19 cellular contexts compared by ENCODE assay signal in genomic region chr2:177180269-177181021, GRCh38. TPM values are rescaled to one million over a fixed set of nuclear protein-coding genes. Genes with fewer than 3 reads are reported as not detected.
DNase-seq lines count a peak whose midpoint lies in the region; ATAC-seq and TF ChIP-seq lines count a peak whose summit lies in the region.
"Had no signal": no experiment of that assay in that cellular context is flagged by ENCODE, and none has a peak within 500 bp of the region (broad histone marks: within the 10 kb centered on the region; RNA-seq: fewer than 3 reads in every experiment).

No MANE protein-coding gene starts in this region.

- H3K27ac ChIP-seq in GM23338 (ENCODE audit: low read depth) (no peak overlapping the region), PC-3 (ENCODE audit: low read length) (no peak overlapping the region)
- H3K27ac ChIP-seq: GM23248 had no signal

- H3F3A ChIP-seq in GM23338 (replicated peaks; ENCODE audit: low read depth) (no peaks in the 10 kb centered on the region), PC-3 (ENCODE audit: low read length, unreplicated experiment) (no peaks in the 10 kb centered on the region)

- no peak overlapping the region for H3K27ac Mint-ChIP-seq in GM23338
- H3K27ac Mint-ChIP-seq: IgD-negative memory B cell had no signal

- no TSS peak for BruUV-seq in PC-3 (replicated peaks; lab: Mats Ljungman, UMichigan)

- TF ChIP-seq CTCF in GM23338 (conservative IDR thresholded peaks at IDR 0.05; ENCODE audit: low read depth in 2 of 2) (no peak), PC-3 (conservative IDR thresholded peaks at IDR 0.05; ENCODE audit: low read depth, low read length) (no peak)

- intact Hi-C loops in PC-3 (cut with micrococcal nuclease), result no loop called here

- no peaks in the 10 kb centered on the region for H3K36me3 Mint-ChIP-seq in GM23338 (ENCODE audit: low read depth)
- H3K36me3 Mint-ChIP-seq: CD4-positive, CD25-positive, alpha-beta regulatory T cell; CD8-positive, alpha-beta memory T cell; IgD-negative memory B cell had no signal

- CTCF ChIA-PET in PC-3 (lab: Charles Lee), result no interaction called here

- no peaks in the 10 kb centered on the region for H3K9me3 Mint-ChIP-seq in GM23338
- H3K9me3 Mint-ChIP-seq: CD4-positive, CD25-positive, alpha-beta regulatory T cell; CD8-positive, alpha-beta memory T cell; IgD-negative memory B cell had no signal

- H3K4me1 ChIP-seq in GM23338 (ENCODE audit: insufficient read depth), result peaks cover 9% of the 10 kb centered on the region
- peaks cover 8% of the 10 kb centered on the region for H3K4me1 ChIP-seq in PC-3 (ENCODE audit: insufficient read depth, low read length)
- H3K4me1 ChIP-seq: BE2C had no signal

- H3K36me3 ChIP-seq in GM23338 (ENCODE audit: insufficient read depth) (no peaks in the 10 kb centered on the region), PC-3 (ENCODE audit: low read depth, low read length) (no peaks in the 10 kb centered on the region)
- H3K36me3 ChIP-seq: BE2C had no signal

- no peaks in the 10 kb centered on the region for H3K27me3 ChIP-seq in GM23338 (ENCODE audit: insufficient read depth)
- H3K27me3 ChIP-seq in PC-3 (ENCODE audit: low read length), result no peaks in the 10 kb centered on the region
- H3K27me3 ChIP-seq: BE2C had no signal

- H2AFZ ChIP-seq in GM23338 (peak overlapping the region; percentile 72; the same call in 1 of the 2 replicates), PC-3 (ENCODE audit: low read length) (no peak overlapping the region)
- H2AFZ ChIP-seq: GM23248 had no signal

- no peak overlapping the region for H3K4me3 Mint-ChIP-seq in GM23338
- H3K4me3 Mint-ChIP-seq: CD4-positive, CD25-positive, alpha-beta regulatory T cell; CD8-positive, alpha-beta memory T cell; IgD-negative memory B cell had no signal

- H4K20me1 ChIP-seq in GM23338 (replicated peaks; ENCODE audit: insufficient read depth) (no peaks in the 10 kb centered on the region), PC-3 (ENCODE audit: low read length) (no peaks in the 10 kb centered on the region)

- POLR2A ChIA-PET in PC-3 (lab: Charles Lee; ENCODE audit: unreplicated experiment), result no interaction called here

- no peaks in the 10 kb centered on the region for H3K27me3 Mint-ChIP-seq in GM23338 (ENCODE audit: insufficient read depth, low read depth, poor library complexity)

- no peak for DNase-seq in GM23338 (ENCODE audit: low spot score)
- DNase-seq in PC-3, result peak; percentile 29
- DNase-seq in NCI-H146 (lab: John Stamatoyannopoulos, UW), result no peak
- DNase-seq in EL, result no peak
- DNase-seq: ACHN; BE2C; C1 segment of cervical spinal cord; CD4-positive, CD25-positive, alpha-beta regulatory T cell; CD8-positive, alpha-beta memory T cell; COR-L47; DMS 273 treated with DMSO at 0.1 percent for 48 hours; DMS53; DND-41; GM23248; HCEC 1CT; KBM-7 had no signal

- H3K4me3 ChIP-seq in GM23338 (no peak overlapping the region), PC-3 (ENCODE audit: low read length) (no peak overlapping the region)
- H3K4me3 ChIP-seq: GM23248 had no signal

- no peak overlapping the region for H3K4me2 ChIP-seq in GM23338
- no peak overlapping the region for H3K4me2 ChIP-seq in PC-3 (ENCODE audit: low read length)

- peaks cover 14% of the 10 kb centered on the region for H3K4me1 Mint-ChIP-seq in GM23338
- H3K4me1 Mint-ChIP-seq: CD4-positive, CD25-positive, alpha-beta regulatory T cell; CD8-positive, alpha-beta memory T cell; IgD-negative memory B cell had no signal

- H3K79me2 ChIP-seq in GM23338 (replicated peaks; ENCODE audit: insufficient read depth), result no peaks in the 10 kb centered on the region
- no peaks in the 10 kb centered on the region for H3K79me2 ChIP-seq in PC-3 (ENCODE audit: low read length)

- ATAC-seq in GM23338 (no peak), HG02885 (IDR thresholded peaks at IDR 0.05; ENCODE audit: poor library complexity, unreplicated experiment) (peak; percentile 59), PC-3 (peak; percentile 54), HG03439 (IDR thresholded peaks at IDR 0.05; ENCODE audit: unreplicated experiment) (no peak)

- H3K9me3 ChIP-seq in PC-3 (ENCODE audit: low read length), result no peaks in the 10 kb centered on the region
- H3K9me3 ChIP-seq: BE2C had no signal

- no peak overlapping the region for H3K9ac ChIP-seq in PC-3 (ENCODE audit: low read length)
- H3K9ac ChIP-seq: GM23248 had no signal

- H3K9me2 ChIP-seq in GM23338 (ENCODE audit: insufficient read depth) (no peaks in the 10 kb centered on the region), PC-3 (replicated peaks; ENCODE audit: low read length) (no peaks in the 10 kb centered on the region)

TF ChIP-seq in GM23338, 12 proteins besides CTCF, POLR2A, EP300 and RAD21 (continues in another document):
- TF ChIP-seq EZH2phosphoT487 (IDR thresholded peaks at IDR 0.05; ENCODE audit: unreplicated experiment), result no peak
- TF ChIP-seq REST (IDR thresholded peaks at IDR 0.05; ENCODE audit: unreplicated experiment), result no peak
- TF ChIP-seq POLR2AphosphoS5 (IDR thresholded peaks at IDR 0.05; ENCODE audit: low read depth), result no peak
- no peak for TF ChIP-seq ZNF331 (CRISPR knock-in tag; IDR thresholded peaks at IDR 0.05; ENCODE audit: low read depth)
- no peak for TF ChIP-seq ZNF114 (CRISPR knock-in tag; IDR thresholded peaks at IDR 0.05)
- no peak for TF ChIP-seq STAT1 (IDR thresholded peaks at IDR 0.05; ENCODE audit: unreplicated experiment)
- TF ChIP-seq NANOG (IDR thresholded peaks at IDR 0.05; ENCODE audit: borderline replicate concordance), result no peak
- no peak for TF ChIP-seq JUNB (IDR thresholded peaks at IDR 0.05; ENCODE audit: unreplicated experiment)
- TF ChIP-seq CREB1 (CRISPR knock-in tag; IDR thresholded peaks at IDR 0.05; ENCODE audit: low read depth), result no peak
- TF ChIP-seq EZH2 (IDR thresholded peaks at IDR 0.05; ENCODE audit: low read depth, unreplicated experiment), result no peak

RNA-seq across cellular contexts. Expression of gene HNRNPA3, which starts 32.1 kb away (rescaled TPM):
- 151 and 158 TPM in 2 replicates for total RNA-seq in GM23338 (2014; rRNA removed; shearing (Covaris generic))
- 290 and 376 TPM in 2 replicates for polyA plus RNA-seq in GM23338 (2016; fragmentation: Nextera tagmentation; extraction: Ambion mirVana)
- 50.3 and 90.2 TPM in 2 replicates for total RNA-seq in PC-3 (2014; rRNA removed)

Comparison
In these comparisons a context has a peak if more than half of its experiments do, and no peak if none do; other contexts are left out.
1. ATAC-seq: peak in HG02885 (single experiment) and PC-3 (single experiment); none in GM23338 (single experiment) and HG03439 (single experiment).